In genomic region chr19:53912653-53913052, GRCh38 we compare ENCODE assay signal across 15 cellular contexts. TPM values are rescaled to one million over a fixed set of nuclear protein-coding genes. Genes with fewer than 3 reads are reported as not detected.
DNase-seq lines count a peak whose midpoint lies in the region; ATAC-seq and TF ChIP-seq lines count a peak whose summit lies in the region.
"Had no signal": no experiment of that assay in that cellular context is flagged by ENCODE, and none has a peak within 500 bp of the region (broad histone marks: within the 10 kb centered on the region; RNA-seq: fewer than 3 reads in every experiment).

No MANE protein-coding gene starts in this region.

- peaks cover 22% of the 10 kb centered on the region for H3K4me1 Mint-ChIP-seq in stimulated activated naive CD8-positive, alpha-beta T cell treated with anti-CD3 and anti-CD28 coated beads, Interleukin-15, amount 100 ng/mL, for 72 hours

- peaks cover 76% of the 10 kb centered on the region for H3K27me3 Mint-ChIP-seq in stimulated activated naive CD8-positive, alpha-beta T cell treated with anti-CD3 and anti-CD28 coated beads, Interleukin-15, amount 100 ng/mL, for 72 hours

- DNase-seq in stimulated activated naive CD8-positive, alpha-beta T cell treated with anti-CD3 and anti-CD28 coated beads, Interleukin-15, Interleukin-2, amounts not matched to agents 100 U/mL and 50 U/mL, for 24 hours = peak; percentile 32
- DNase-seq in stimulated activated naive CD8-positive, alpha-beta T cell treated with anti-CD3 and anti-CD28 coated beads, Interleukin-15, amount 100 ng/mL, for 72 hours = no peak
- peak; percentile 13 for DNase-seq in OCI-LY7 (ENCODE audit: low spot score)
- no peak for DNase-seq in fibroblast of mammary gland (ENCODE audit: low read depth)
- no peak for DNase-seq in dedifferentiated amniotic fluid mesenchymal stem cell (ENCODE audit: extremely low spot score)
- no peak for DNase-seq in NCI-H187 treated with DMSO at 0.1 percent for 48 hours (lab: John Stamatoyannopoulos, UW)
- DNase-seq: activated gamma-delta T cell; NCI-H146; stimulated activated CD4-positive, alpha-beta T cell treated with anti-CD3 and anti-CD28 coated beads, Interleukin-4, amount 100 ng/mL, for 24 hours had no signal

- no peaks in the 10 kb centered on the region for H3K79me2 ChIP-seq in OCI-LY7 (ENCODE audit: insufficient read depth, low read depth, low read length)

- H2AFZ ChIP-seq in OCI-LY7 (ENCODE audit: low read length) = no peak overlapping the region

- H3K27ac Mint-ChIP-seq in stimulated activated naive CD8-positive, alpha-beta T cell treated with anti-CD3 and anti-CD28 coated beads, Interleukin-15, amount 100 ng/mL, for 72 hours = no peak overlapping the region

- POLR2A ChIA-PET in OCI-LY7 (lab: Charles Lee) = no interaction called here

- no peaks in the 10 kb centered on the region for H4K20me1 ChIP-seq in OCI-LY7 (ENCODE audit: insufficient read depth, low read length)

- TF ChIP-seq CTCF in OCI-LY7 (conservative IDR thresholded peaks at IDR 0.05; ENCODE audit: low read length) (peak; percentile 68), fibroblast of mammary gland (conservative IDR thresholded peaks at IDR 0.05; ENCODE audit: control insufficient read depth, insufficient read depth, low read depth, low read length) (peak; percentile 23)

- H3K4me2 ChIP-seq in OCI-LY7 (ENCODE audit: low read length) = no peak overlapping the region

- H3K27ac ChIP-seq in OCI-LY7 (ENCODE audit: low read depth, low read length, poor library complexity, severe bottlenecking) = no peak overlapping the region

- no peak for ATAC-seq in stimulated activated naive CD8-positive, alpha-beta T cell treated with anti-CD3 and anti-CD28 coated beads, Interleukin-15, Interleukin-2, amounts not matched to agents 100 U/mL and 50 U/mL, for 24 hours
- no peak for ATAC-seq in stimulated activated naive CD8-positive, alpha-beta T cell treated with anti-CD3 and anti-CD28 coated beads, Interleukin-15, amount 100 ng/mL, for 72 hours
- ATAC-seq in activated CD4-positive, CD25-positive, alpha-beta regulatory T cell treated with anti-CD3 and anti-CD28 coated beads, Interleukin-2, amount 50 U/mL, for 24 hours = no peak
- no peak for ATAC-seq in HG03159 (IDR thresholded peaks at IDR 0.05; ENCODE audit: unreplicated experiment)
- ATAC-seq: GM12878 had no signal

- H3K4me3 ChIP-seq in OCI-LY7 (ENCODE audit: low read depth, low read length, poor library complexity, severe bottlenecking) (no peak overlapping the region), fibroblast of mammary gland (ENCODE audit: control insufficient read depth, low read depth, low read length) (no peak overlapping the region)
- H3K4me3 ChIP-seq: GM12878, lung had no signal

- no peak overlapping the region for H3K4me3 Mint-ChIP-seq in stimulated activated naive CD8-positive, alpha-beta T cell treated with anti-CD3 and anti-CD28 coated beads, Interleukin-15, amount 100 ng/mL, for 72 hours

- CTCF ChIA-PET in OCI-LY7 (lab: Charles Lee; ENCODE audit: unreplicated experiment) = no interaction called here

- no peaks in the 10 kb centered on the region for H3K9me2 ChIP-seq in OCI-LY7 (ENCODE audit: insufficient read depth, low read length)

- no TSS peak for BruUV-seq in OCI-LY7 (replicated peaks; lab: Mats Ljungman, UMichigan)

- H3K36me3 ChIP-seq in OCI-LY7 (ENCODE audit: insufficient read depth, low read length) = no peaks in the 10 kb centered on the region

- no peaks in the 10 kb centered on the region for H3K4me1 ChIP-seq in OCI-LY7 (ENCODE audit: insufficient read depth, low read length, poor library complexity, severe bottlenecking)

- no peaks in the 10 kb centered on the region for H3K9me3 Mint-ChIP-seq in stimulated activated naive CD8-positive, alpha-beta T cell treated with anti-CD3 and anti-CD28 coated beads, Interleukin-15, amount 100 ng/mL, for 72 hours

- intact Hi-C loops in OCI-LY7 (cut with micrococcal nuclease; ENCODE audit: unreplicated experiment) = no loop called here

- H3K9me3 ChIP-seq in OCI-LY7 (ENCODE audit: low read length) = no peaks in the 10 kb centered on the region

RNA-seq across cellular contexts. Expression of gene CACNG7, which starts 3.6 kb away (rescaled TPM):
- total RNA-seq in OCI-LY7 (2014; rRNA removed; shearing (Covaris generic)) = not detected in 2 replicates
- total RNA-seq in OCI-LY7 (2022) = not detected in 2 replicates
- total RNA-seq: GM12878, lung, posterior vena cava, subcutaneous adipose tissue had no signal

RNA-seq across cellular contexts. Expression of gene PRKCG, which starts 30.7 kb away (rescaled TPM):
- not detected in 2 replicates for total RNA-seq in OCI-LY7 (2014; rRNA removed; shearing (Covaris generic))
- not detected in 2 replicates for total RNA-seq in OCI-LY7 (2022)
- total RNA-seq: GM12878, subcutaneous adipose tissue had no signal

RNA-seq across cellular contexts. Expression of gene MYADM, which starts 45.0 kb away (rescaled TPM):
- total RNA-seq in OCI-LY7 (2014; rRNA removed; shearing (Covaris generic)) = 0.98 and 3.2 TPM in 2 replicates
- total RNA-seq in OCI-LY7 (2022) = 0.55 and 0.82 TPM in 2 replicates

RNA-seq across cellular contexts. Expression of gene CACNG8, which starts 50.1 kb away (rescaled TPM):
- not detected in 2 replicates for total RNA-seq in OCI-LY7 (2014; rRNA removed; shearing (Covaris generic))
- total RNA-seq in OCI-LY7 (2022) = not detected in 2 replicates
- total RNA-seq: GM12878 had no signal

Comparison
In these comparisons a context has a peak if more than half of its experiments do, and no peak if none do; other contexts are left out.
1. DNase-seq: peak in stimulated activated naive CD8-positive, alpha-beta T cell treated with anti-CD3 and anti-CD28 coated beads, Interleukin-15, Interleukin-2, amounts not matched to agents 100 U/mL and 50 U/mL, for 24 hours (single experiment) and OCI-LY7 (single experiment); none in stimulated activated naive CD8-positive, alpha-beta T cell treated with anti-CD3 and anti-CD28 coated beads, Interleukin-15, amount 100 ng/mL, for 72 hours (0 of 2), fibroblast of mammary gland (single experiment), dedifferentiated amniotic fluid mesenchymal stem cell (single experiment) and NCI-H187 treated with DMSO at 0.1 percent for 48 hours (single experiment).